In the genomic region with DNA sequence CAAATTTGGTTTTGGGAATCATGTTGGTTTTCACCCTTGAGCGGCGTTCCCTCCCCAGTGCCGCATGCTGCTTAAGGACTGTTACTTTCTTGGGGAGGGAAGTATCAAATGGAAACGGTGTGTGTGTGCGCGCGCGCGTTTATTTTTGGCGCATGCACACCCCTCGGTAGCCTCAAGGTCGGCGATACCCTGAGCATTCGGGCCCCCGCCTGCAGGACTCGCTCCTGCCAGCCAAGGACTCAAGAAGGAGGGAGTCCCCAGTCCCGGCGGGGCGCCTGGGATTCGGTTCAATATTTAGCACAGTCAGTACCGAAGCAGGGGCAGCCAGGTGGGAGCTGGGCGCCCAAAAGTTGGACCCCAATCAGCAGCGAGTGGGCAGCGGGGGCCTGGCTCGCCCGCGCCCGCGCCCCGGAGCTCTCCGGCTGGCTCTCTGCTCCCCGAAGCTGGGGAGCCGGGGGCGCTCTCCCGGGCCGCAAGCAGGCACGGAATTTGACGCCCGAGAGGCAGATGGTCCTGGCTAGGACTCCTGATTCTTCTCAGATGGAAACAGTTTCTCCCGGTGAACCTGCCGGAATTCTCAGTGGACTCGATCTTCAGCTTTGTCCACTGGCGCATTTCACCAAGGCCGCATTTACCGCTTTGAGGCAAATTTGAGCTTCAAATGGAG, we compare ENCODE assay signal across 9 cellular contexts.
DNase-seq lines count a peak whose midpoint lies in the region; ATAC-seq, FAIRE-seq and TF ChIP-seq lines count a peak whose summit lies in the region.
"Had no signal": no experiment of that assay in that cellular context is flagged by ENCODE, and none has a peak within 500 bp of the region (broad histone marks: within the 10 kb centered on the region; RNA-seq: fewer than 3 reads in every experiment).

No MANE protein-coding gene starts in this region.

- H3K9me3 ChIP-seq in HUES6 (ENCODE audit: control insufficient read depth, insufficient read depth, low read depth, low read length) (no peaks in the 10 kb centered on the region), kidney (ENCODE audit: control insufficient read depth in 1 of 2, low read length in 2 of 2) (no peaks in the 10 kb centered on the region), smooth muscle cell (replicated peaks; ENCODE audit: low read depth) (no peaks in the 10 kb centered on the region), small intestine (ENCODE audit: control insufficient read depth, low read depth) (no peaks in the 10 kb centered on the region)

- in situ Hi-C loops in GM13977 (cut with MboI; ENCODE audit: low pct_unique_long_range_greater_than_20kb, low sequenced_read_pairs, unreplicated experiment), result no loop called here

- H3K27me3 ChIP-seq in HUES6 (ENCODE audit: control insufficient read depth, insufficient read depth, low read length) (peaks cover 45% of the 10 kb centered on the region), smooth muscle cell (ENCODE audit: low read depth) (peaks cover 21% of the 10 kb centered on the region), small intestine (ENCODE audit: control insufficient read depth in 2 of 2, insufficient read depth in 2 of 2, low read length in 2 of 2) (peaks cover 0 to 12% of the 10 kb centered on the region in 2 donors)

- H3F3A ChIP-seq in smooth muscle cell (ENCODE audit: low read depth), result no peaks in the 10 kb centered on the region

- H3K27ac ChIP-seq in HUES6 (ENCODE audit: low read depth, low read length) (no peak overlapping the region), coronary artery (no peak overlapping the region), kidney (ENCODE audit: low read depth in 2 of 2, low read length in 2 of 2) (no peak overlapping the region), smooth muscle cell (ENCODE audit: low read depth) (no peak overlapping the region), small intestine (ENCODE audit: low read depth in 1 of 2, low read length in 1 of 2) (no peak overlapping the region)

- H3K27me3 Mint-ChIP-seq in stimulated activated naive B cell treated with anti-CD40 and anti-IgM and Interleukin-4, amounts not matched to agents 10 μg/mL and 1 μg/mL and 100 μg/mL, for 72 hours, result peaks cover 36% of the 10 kb centered on the region in 2 donors

- H3K27ac Mint-ChIP-seq in stimulated activated naive B cell treated with anti-CD40 and anti-IgM and Interleukin-4, amounts not matched to agents 10 μg/mL and 1 μg/mL and 100 μg/mL, for 72 hours, result no peak overlapping the region
- H3K27ac Mint-ChIP-seq: memory B cell had no signal

- no peaks in the 10 kb centered on the region for H4K20me1 ChIP-seq in smooth muscle cell (ENCODE audit: low read depth)

- no peaks in the 10 kb centered on the region for H3K79me2 ChIP-seq in smooth muscle cell (ENCODE audit: low read depth)

- no peak for ATAC-seq in GM19328 (IDR thresholded peaks at IDR 0.05; ENCODE audit: unreplicated experiment)
- ATAC-seq in stimulated activated naive B cell treated with anti-CD40 and anti-IgM and Interleukin-4, amounts not matched to agents 10 μg/mL and 1 μg/mL and 100 μg/mL, for 72 hours (replicated peaks), result no peak

- WGBS in smooth muscle cell (ENCODE audit: low lambda C conversion rate), result 3% methylated on average over 44 of the region's 45 CpGs
- WGBS in small intestine, 3 donors, result 4 to 12% (median 8%) methylated on average over 45 of the region's 45 CpGs

- DNase-seq in coronary artery (ENCODE audit: low spot score) (no peak), kidney (no peak), smooth muscle cell (lab: John Stamatoyannopoulos, UW; ENCODE audit: unreplicated experiment) (no peak), GM13977 (ENCODE audit: low spot score) (no peak), small intestine (no peak)
- no peak for DNase-seq in stimulated activated naive B cell treated with anti-CD40 and anti-IgM and Interleukin-4, amounts not matched to agents 10 μg/mL and 1 μg/mL and 100 μg/mL, for 72 hours

- H3K36me3 ChIP-seq in HUES6 (ENCODE audit: control insufficient read depth, insufficient read depth, low read length) (no peaks in the 10 kb centered on the region), kidney (ENCODE audit: control insufficient read depth in 1 of 2, insufficient read depth in 2 of 2, low read length in 2 of 2) (no peaks in the 10 kb centered on the region), smooth muscle cell (ENCODE audit: low read depth) (no peaks in the 10 kb centered on the region), small intestine (ENCODE audit: control insufficient read depth in 2 of 2, insufficient read depth in 2 of 2, low read length in 2 of 2) (no peaks in the 10 kb centered on the region)

- peaks cover 0 to 2% of the 10 kb centered on the region in 2 donors for H3K9me3 Mint-ChIP-seq in stimulated activated naive B cell treated with anti-CD40 and anti-IgM and Interleukin-4, amounts not matched to agents 10 μg/mL and 1 μg/mL and 100 μg/mL, for 72 hours

- H3K4me3 Mint-ChIP-seq in stimulated activated naive B cell treated with anti-CD40 and anti-IgM and Interleukin-4, amounts not matched to agents 10 μg/mL and 1 μg/mL and 100 μg/mL, for 72 hours, result no peak overlapping the region
- H3K4me3 Mint-ChIP-seq: memory B cell had no signal

- H2AFZ ChIP-seq in smooth muscle cell (ENCODE audit: low read depth), result peak overlapping the region; percentile 88

- peak overlapping the region; percentile 95 for H3K4me2 ChIP-seq in smooth muscle cell

- TF ChIP-seq CTCF in coronary artery (IDR thresholded peaks at IDR 0.05) (no peak), kidney (IDR thresholded peaks at IDR 0.05; ENCODE audit: borderline replicate concordance, extremely low read depth, insufficient read depth) (no peak), smooth muscle cell (IDR thresholded peaks at IDR 0.05; ENCODE audit: borderline replicate concordance, insufficient read depth, poor library complexity, severe bottlenecking) (no peak), GM13977 (IDR thresholded peaks at IDR 0.05; ENCODE audit: extremely low read depth, insufficient read depth, missing control alignments) (no peak)

- FAIRE-seq in kidney (lab: Jason Lieb, UNC) (no peak), small intestine (lab: Jason Lieb, UNC) (no peak)

- H3K9ac ChIP-seq in HUES6 (ENCODE audit: low read length), result peak overlapping the region; percentile 48
- H3K9ac ChIP-seq in kidney (ENCODE audit: low read length in 2 of 2), result no peak overlapping the region
- no peak overlapping the region for H3K9ac ChIP-seq in smooth muscle cell (ENCODE audit: low read depth)

- H3K4me1 ChIP-seq in HUES6 (ENCODE audit: control insufficient read depth, insufficient read depth, low read length), result peaks cover 16% of the 10 kb centered on the region; the same call in 1 of the 2 replicates
- no peaks in the 10 kb centered on the region for H3K4me1 ChIP-seq in kidney (ENCODE audit: control insufficient read depth in 1 of 2, insufficient read depth in 1 of 2, low read depth in 1 of 2, low read length in 2 of 2)
- peaks cover 12% of the 10 kb centered on the region for H3K4me1 ChIP-seq in smooth muscle cell (ENCODE audit: low read depth)
- no peaks in the 10 kb centered on the region for H3K4me1 ChIP-seq in small intestine (ENCODE audit: control insufficient read depth in 2 of 2, insufficient read depth in 1 of 2, low read depth in 1 of 2, low read length in 1 of 2)

- H3K4me3 ChIP-seq in HUES6 (ENCODE audit: low read depth, low read length) (peak overlapping the region; percentile 75), coronary artery (peak overlapping the region; percentile 71), kidney (ENCODE audit: low read length in 2 of 2) (peak overlapping the region; percentile 41 to 56), smooth muscle cell (peak overlapping the region; percentile 71), small intestine (ENCODE audit: low read depth in 1 of 2, low read length in 2 of 2) (no peak overlapping the region)

- H3K36me3 Mint-ChIP-seq in stimulated activated naive B cell treated with anti-CD40 and anti-IgM and Interleukin-4, amounts not matched to agents 10 μg/mL and 1 μg/mL and 100 μg/mL, for 72 hours, result no peaks in the 10 kb centered on the region

- no peaks in the 10 kb centered on the region for H3K4me1 Mint-ChIP-seq in stimulated activated naive B cell treated with anti-CD40 and anti-IgM and Interleukin-4, amounts not matched to agents 10 μg/mL and 1 μg/mL and 100 μg/mL, for 72 hours
- H3K4me1 Mint-ChIP-seq: memory B cell had no signal

- intact Hi-C loops in kidney (cut with DNase I), result no loop called here

Comparison
In these comparisons a context has a peak if more than half of its experiments do, and no peak if none do; other contexts are left out.
1. H3K4me3 ChIP-seq: peak in HUES6 (single experiment), coronary artery (single experiment), kidney (2 of 2) and smooth muscle cell (single experiment); none in small intestine (0 of 2).